ENCODE assay signal across 8 cellular contexts in genomic region chr10:69087600-69088470, GRCh38. TPM values are rescaled to one million over a fixed set of nuclear protein-coding genes. Genes with fewer than 3 reads are reported as not detected.
DNase-seq lines count a peak whose midpoint lies in the region; ATAC-seq and TF ChIP-seq lines count a peak whose summit lies in the region.

Gene SRGN (plus strand): TSS chr10:69088103. CDS start chr10:69088158, 55 bp downstream.

- H3K27me3 ChIP-seq in gastroesophageal sphincter (no peaks in the 10 kb centered on the region), gastrocnemius medialis (no peaks in the 10 kb centered on the region)

- no peaks in the 10 kb centered on the region for H3K36me3 ChIP-seq in gastroesophageal sphincter
- H3K36me3 ChIP-seq in gastrocnemius medialis = no peaks in the 10 kb centered on the region

- in situ Hi-C loops in gastrocnemius medialis (cut with MboI; ENCODE audit: low sequenced_read_pairs in 4 of 4) = no loop called here

- WGBS in gastroesophageal sphincter (ENCODE audit: low coverage in 1 of 2), 2 donors = 43 to 45% methylated on average over 5 to 9 of the region's 9 CpGs

- H3K4me3 ChIP-seq in gastroesophageal sphincter (peak within 1 kb of the TSS; percentile 41 to 46), gastrocnemius medialis (peak within 1 kb of the TSS; percentile 39 to 58 (median 47))

- TF ChIP-seq POLR2A in gastroesophageal sphincter (IDR thresholded peaks at IDR 0.05) (peak; percentile 65 to 80), gastrocnemius medialis (IDR thresholded peaks at IDR 0.05) (peak; percentile 69 to 88)

- intact Hi-C loops in gastrocnemius medialis (cut with DNase I; ENCODE audit: low total_unique reads) = no loop called here

- peak; percentile 72 for DNase-seq in GM10248 (ENCODE audit: extremely low spot score)
- DNase-seq in OCI-M1 (lab: John Stamatoyannopoulos, UW) = peak; percentile 97
- DNase-seq in activated T-helper 9 cell treated with anti-CD3 and anti-CD28 coated beads, Interleukin-2, amount 50 U/mL, for 16 hours (ENCODE audit: low read depth) = peak; percentile 62
- peak; percentile 54 to 65 for DNase-seq in gastrocnemius medialis
- no peak for DNase-seq in HT-29 (ENCODE audit: low spot score)
- no peak for DNase-seq in NCI-H748 treated with DMSO at 0.1 percent for 48 hours (lab: John Stamatoyannopoulos, UW)

- POLR2A ChIA-PET in GM10248 (lab: Yijun Ruan, JAX) = interaction anchor here (0.5 to 1.9 kb wide), 14 partner anchors 10 to 1080 kb away, joined by 3 to 23 read pairs (median 4); no protein-coding TSS in a partner anchor

- H3K4me1 ChIP-seq in gastroesophageal sphincter = peaks cover 0 to under 1% (median 0%) of the 10 kb centered on the region in 3 donors
- peaks cover 7 to 11% of the 10 kb centered on the region in 2 donors for H3K4me1 ChIP-seq in gastrocnemius medialis

- H3K27ac ChIP-seq in gastroesophageal sphincter (peak within 1 kb of the TSS; percentile 71 to 84 (median 74)), gastrocnemius medialis (peak within 1 kb of the TSS; percentile 79 to 85 (median 83))

- ATAC-seq in HG02678 (IDR thresholded peaks at IDR 0.05; ENCODE audit: unreplicated experiment) (peak; percentile 66), gastroesophageal sphincter (peak; percentile 82), gastrocnemius medialis (peak; percentile 77 to 82)

- TF ChIP-seq CTCF in GM10248 (IDR thresholded peaks at IDR 0.05; ENCODE audit: control extremely low read depth, extremely low read depth, low read depth, missing control alignments) = no peak
- no peak for TF ChIP-seq CTCF in gastroesophageal sphincter (IDR thresholded peaks at IDR 0.05)
- no peak for TF ChIP-seq CTCF in gastrocnemius medialis (IDR thresholded peaks at IDR 0.05 in 4 of 5, conservative IDR thresholded peaks at IDR 0.05 in 1 of 5)

- no peak for TF ChIP-seq EP300 in gastroesophageal sphincter (IDR thresholded peaks at IDR 0.05)

- CTCF ChIA-PET in GM10248 (lab: Yijun Ruan, JAX) = interaction anchor here (1.4 to 2.3 kb wide), 4 partner anchors 28 to 132 kb away, joined by 3 to 8 read pairs (median 4); partner anchors contain the start of gene DDX21

- H3K9me3 ChIP-seq in gastroesophageal sphincter = no peaks in the 10 kb centered on the region
- H3K9me3 ChIP-seq in gastrocnemius medialis = no peaks in the 10 kb centered on the region

RNA-seq across cellular contexts. Expression of gene SRGN, which starts in this region (rescaled TPM):
- 100 to 1,000 TPM in 2 of 4 donors, 10 to 100 TPM in 2; 14.9 to 143 (median 97.8) TPM for total RNA-seq in gastroesophageal sphincter
- 10 to 100 TPM; 27.1 to 73.1 (median 37.8) TPM for total RNA-seq in gastrocnemius medialis
- total RNA-seq in HT-29 (2014; rRNA removed; shearing (Covaris generic)) = 0.13 TPM in 1 of 2 replicates, not detected in the other

Comparison
In these comparisons a context has a peak if more than half of its experiments do, and no peak if none do; other contexts are left out.
1. RNA of gene SRGN (total RNA-seq): 14.9 to 143 TPM in gastroesophageal sphincter and 27.1 to 73.1 TPM in gastrocnemius medialis; 0.13 TPM in HT-29; every median in the first group is over 10 times any median in the second.
2. DNase-seq: peak in GM10248 (single experiment), OCI-M1 (single experiment), activated T-helper 9 cell treated with anti-CD3 and anti-CD28 coated beads, Interleukin-2, amount 50 U/mL, for 16 hours (single experiment) and gastrocnemius medialis (2 of 2); none in HT-29 (single experiment) and NCI-H748 treated with DMSO at 0.1 percent for 48 hours (single experiment).
3. Peak in every context shown above with its lines, with median percentiles within 50 percentile points of each other: ATAC-seq.